In the genomic region with DNA sequence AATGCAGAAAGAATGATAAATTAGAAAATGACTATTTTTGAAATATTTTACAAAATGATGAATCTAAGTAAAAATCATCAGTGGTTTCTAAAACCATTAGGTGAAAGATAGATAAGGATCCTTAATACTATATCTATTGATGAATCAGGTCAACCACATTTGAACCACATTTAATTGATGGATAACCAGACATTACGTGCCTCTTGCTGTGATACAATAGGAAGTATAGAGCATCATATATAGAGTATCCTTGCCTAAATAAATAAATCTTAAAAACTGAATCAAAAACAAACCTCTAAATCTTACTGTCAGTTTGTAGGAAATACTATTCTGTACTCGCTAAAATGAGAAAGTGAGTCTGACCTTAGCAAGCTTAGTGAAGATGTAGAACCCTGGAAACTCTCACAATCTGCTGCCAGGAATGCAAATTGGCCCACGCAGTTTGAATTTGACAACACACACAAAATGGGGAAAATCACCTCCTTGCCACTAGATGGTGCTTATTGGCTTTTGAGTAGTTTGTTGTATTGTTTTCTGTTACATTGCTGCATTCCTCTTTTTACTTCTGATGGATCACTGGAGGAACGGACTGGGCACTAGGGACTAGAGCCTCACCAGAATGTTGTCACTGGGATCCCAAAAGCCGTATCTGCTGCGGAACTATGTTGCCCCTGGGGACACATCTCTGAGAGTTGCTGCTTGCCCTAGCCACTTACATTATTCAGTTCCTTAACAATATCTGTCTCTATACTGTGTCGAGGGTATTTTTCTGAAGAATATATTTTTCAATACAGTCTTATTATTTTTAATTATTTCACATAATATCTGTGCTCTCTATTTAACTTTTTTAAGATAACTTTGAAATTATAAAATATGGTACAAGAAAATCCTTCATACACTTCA, we compare ENCODE assay signal across 9 cellular contexts. TPM values are rescaled to one million over a fixed set of nuclear protein-coding genes. Genes with fewer than 3 reads are reported as not detected.
DNase-seq lines count a peak whose midpoint lies in the region; ATAC-seq, FAIRE-seq and TF ChIP-seq lines count a peak whose summit lies in the region.
"Had no signal": no experiment of that assay in that cellular context is flagged by ENCODE, and none has a peak within 500 bp of the region (broad histone marks: within the 10 kb centered on the region; RNA-seq: fewer than 3 reads in every experiment).

No MANE protein-coding gene starts in this region.

- H3K27ac ChIP-seq in esophagus muscularis mucosa (replicated peaks in 1 of 4) (no peak overlapping the region), trophoblast cell (ENCODE audit: low read depth, low read length) (no peak overlapping the region)
- H3K27ac ChIP-seq: SJSA1 had no signal

- no peak overlapping the region for H3K14ac ChIP-seq in trophoblast cell (ENCODE audit: low read length)

- no peak overlapping the region for H3K4ac ChIP-seq in trophoblast cell (ENCODE audit: low read depth, low read length)

- H3K4me1 ChIP-seq in esophagus muscularis mucosa (no peaks in the 10 kb centered on the region), trophoblast cell (ENCODE audit: control insufficient read depth in 1 of 2, insufficient read depth in 2 of 2, low read length in 2 of 2) (no peaks in the 10 kb centered on the region)
- H3K4me1 ChIP-seq: SJSA1 had no signal

- no peak overlapping the region for H2AK5ac ChIP-seq in trophoblast cell (ENCODE audit: low read length)

- peak; percentile 64 for FAIRE-seq in TTC549 (lab: Jason Lieb, UNC)

- no peak for TF ChIP-seq EP300 in esophagus muscularis mucosa (IDR thresholded peaks at IDR 0.05)

- intact Hi-C loops in esophagus muscularis mucosa (cut with DNase I) = no loop called here

- H3K18ac ChIP-seq in trophoblast cell (ENCODE audit: low read length) = no peak overlapping the region

- H3K36me3 ChIP-seq in esophagus muscularis mucosa (no peaks in the 10 kb centered on the region), trophoblast cell (ENCODE audit: control insufficient read depth in 1 of 2, insufficient read depth in 2 of 2, low read length in 2 of 2) (no peaks in the 10 kb centered on the region)
- H3K36me3 ChIP-seq: SJSA1 had no signal

- H4K12ac ChIP-seq in trophoblast cell (ENCODE audit: low read depth, low read length) = no peak overlapping the region

- H2BK5ac ChIP-seq in trophoblast cell (ENCODE audit: low read depth, low read length, poor library complexity) = no peak overlapping the region

- no peak for TF ChIP-seq POLR2A in esophagus muscularis mucosa (IDR thresholded peaks at IDR 0.05; ENCODE audit: low read depth)

- H3K79me1 ChIP-seq in trophoblast cell (ENCODE audit: low read length) = no peaks in the 10 kb centered on the region

- DNase-seq in AML-193 (lab: John Stamatoyannopoulos, UW) (peak; percentile 35 to 51), NCI-H1105 treated with DMSO at 0.1 percent for 48 hours (lab: John Stamatoyannopoulos, UW) (peak; percentile 15), esophagus muscularis mucosa (ENCODE audit: extremely low spot score) (no peak), trophoblast cell (peak; percentile 39 to 85)

- no peak overlapping the region for H4K8ac ChIP-seq in trophoblast cell (ENCODE audit: low read depth, low read length)

- TF ChIP-seq CTCF in GM12872 (IDR thresholded peaks at IDR 0.05; ENCODE audit: insufficient read depth, low read depth, low read length) (peak; percentile 75), esophagus muscularis mucosa (IDR thresholded peaks at IDR 0.05) (peak; percentile 43 to 61 (median 50))

- no peaks in the 10 kb centered on the region for H3K27me3 ChIP-seq in esophagus muscularis mucosa
- H3K27me3 ChIP-seq in trophoblast cell (ENCODE audit: insufficient read depth, low read length) = no peaks in the 10 kb centered on the region
- H3K27me3 ChIP-seq: SJSA1 had no signal

- no peak overlapping the region for H2BK120ac ChIP-seq in trophoblast cell (ENCODE audit: insufficient read depth, low read length, poor library complexity)

- no peaks in the 10 kb centered on the region for H3K79me2 ChIP-seq in trophoblast cell (ENCODE audit: control insufficient read depth, insufficient read depth, low read length, poor library complexity)

- H2AFZ ChIP-seq in trophoblast cell (ENCODE audit: insufficient read depth, low read length, poor library complexity) = no peak overlapping the region

- WGBS in esophagus muscularis mucosa = 35% methylated on average over 7 of the region's 7 CpGs
- WGBS in trophoblast cell (ENCODE audit: extremely low coverage, insufficient coverage, insufficient read length) = no CpG with 5 or more reads among the region's 7 CpGs

- ATAC-seq in HG02571 (IDR thresholded peaks at IDR 0.05; ENCODE audit: unreplicated experiment) = peak; percentile 81
- no peak for ATAC-seq in HG03135 (IDR thresholded peaks at IDR 0.05; ENCODE audit: unreplicated experiment)

- no peak overlapping the region for H3K4me2 ChIP-seq in trophoblast cell (ENCODE audit: low read length)

- H3K4me3 ChIP-seq in esophagus muscularis mucosa = no peak overlapping the region
- H3K4me3 ChIP-seq in trophoblast cell (ENCODE audit: low read depth, low read length) = no peak overlapping the region
- H3K4me3 ChIP-seq: SJSA1 had no signal

- no peak overlapping the region for H4K91ac ChIP-seq in trophoblast cell (ENCODE audit: low read depth, low read length)

- H3K23ac ChIP-seq in trophoblast cell (ENCODE audit: low read length) = no peak overlapping the region

- no peak overlapping the region for H2BK12ac ChIP-seq in trophoblast cell (ENCODE audit: low read length)

- H3K9me3 ChIP-seq in esophagus muscularis mucosa (no peaks in the 10 kb centered on the region), trophoblast cell (ENCODE audit: insufficient read depth, low read depth, low read length) (no peaks in the 10 kb centered on the region)
- H3K9me3 ChIP-seq: SJSA1 had no signal

- no peak overlapping the region for H3K9ac ChIP-seq in trophoblast cell (ENCODE audit: low read length)

RNA-seq across cellular contexts. Expression of gene SLAIN2, which starts 25.4 kb away (rescaled TPM):
- 100 to 1,000 TPM in 2 of 4 donors, 10 to 100 TPM in 2; 82.5 to 165 (median 111) TPM for total RNA-seq in esophagus muscularis mucosa
- 131 and 137 TPM in 2 replicates for polyA plus RNA-seq in trophoblast cell (2013)

RNA-seq across cellular contexts. Expression of gene TEC, which starts 46.3 kb away (rescaled TPM):
- total RNA-seq in esophagus muscularis mucosa = 1 to 10 TPM; 1.5 to 2.2 (median 1.9) TPM
- 0.25 and 0.43 TPM in 2 replicates for polyA plus RNA-seq in trophoblast cell (2013)
